ENCODE assay signal across 17 cellular contexts in the genomic region with DNA sequence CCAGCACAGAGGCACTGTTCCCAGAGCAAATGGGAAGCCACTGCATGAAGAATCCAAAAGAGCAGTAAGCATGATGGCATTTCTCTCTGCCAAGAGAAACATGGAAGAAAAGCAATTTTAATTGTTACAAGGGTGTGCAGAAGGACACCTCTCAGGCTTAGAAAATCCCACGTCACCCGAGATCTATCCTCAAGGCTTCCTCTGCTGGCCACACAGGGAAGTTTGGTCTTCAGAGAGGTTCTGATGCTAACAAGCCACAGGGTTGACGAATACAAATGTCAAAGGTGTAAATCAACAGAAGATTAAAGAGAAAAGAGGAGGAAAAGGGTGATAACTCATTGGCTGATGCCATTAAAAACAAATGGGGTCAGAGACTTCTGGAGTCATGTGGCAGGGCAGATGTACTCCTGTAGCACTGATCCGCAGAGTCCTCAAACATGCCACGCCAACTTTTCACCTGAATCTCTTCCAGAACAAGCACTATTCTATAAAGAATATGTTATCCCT. TPM values are rescaled to one million over a fixed set of nuclear protein-coding genes. Genes with fewer than 3 reads are reported as not detected.
DNase-seq lines count a peak whose midpoint lies in the region; ATAC-seq and TF ChIP-seq lines count a peak whose summit lies in the region.
"Had no signal": no experiment of that assay in that cellular context is flagged by ENCODE, and none has a peak within 500 bp of the region (broad histone marks: within the 10 kb centered on the region; RNA-seq: fewer than 3 reads in every experiment).

No MANE protein-coding gene starts in this region.

- H2AFZ ChIP-seq in GM23338 = no peak overlapping the region
- H2AFZ ChIP-seq: PC-9 had no signal

- no peak overlapping the region for H3K4me2 ChIP-seq in GM23338
- H3K4me2 ChIP-seq: BLaER1, PC-9 had no signal

- H3F3A ChIP-seq in GM23338 (replicated peaks; ENCODE audit: low read depth) = no peaks in the 10 kb centered on the region

- no peak overlapping the region for H3K4me3 Mint-ChIP-seq in GM23338
- H3K4me3 Mint-ChIP-seq: CD8-positive, alpha-beta T cell had no signal

- H3K27ac Mint-ChIP-seq in GM23338 = no peak overlapping the region
- H3K27ac Mint-ChIP-seq: CD8-positive, alpha-beta T cell had no signal

- peaks cover 35% of the 10 kb centered on the region for H3K79me2 ChIP-seq in GM23338 (replicated peaks; ENCODE audit: insufficient read depth)

- DNase-seq in GM23338 (ENCODE audit: low spot score) (no peak), NCI-H69 (lab: John Stamatoyannopoulos, UW) (peak; percentile 54), choroid plexus epithelial cell (ENCODE audit: low read depth) (no peak), posterior vena cava (ENCODE audit: low spot score) (peak; percentile 22), Right ventricle myocardium inferior (ENCODE audit: missing footprints) (no peak)
- no peak for DNase-seq in effector CD4-positive, alpha-beta T cell
- no peak for DNase-seq in activated CD4-positive, CD25-positive, alpha-beta regulatory T cell treated with anti-CD3 and anti-CD28 coated beads, Interleukin-2, amount 50 U/mL, for 72 hours
- DNase-seq: CD8-positive, alpha-beta T cell; NCI-H1105; NCI-H1694 treated with DMSO at 0.1 percent for 48 hours; NCI-H510A; NCI-H82; PC-9 had no signal

- ATAC-seq in GM23338 = peak; percentile 33
- ATAC-seq in Right ventricle myocardium inferior = no peak
- ATAC-seq: CD8-positive, alpha-beta T cell had no signal

- H4K20me1 ChIP-seq in GM23338 (replicated peaks; ENCODE audit: insufficient read depth) = peaks cover 19% of the 10 kb centered on the region

- H3K36me3 ChIP-seq in GM23338 (ENCODE audit: insufficient read depth) = no peaks in the 10 kb centered on the region; the same call in 1 of the 2 replicates

- H3K9me2 ChIP-seq in GM23338 (ENCODE audit: insufficient read depth) = no peaks in the 10 kb centered on the region

- no peaks in the 10 kb centered on the region for H3K27me3 Mint-ChIP-seq in GM23338 (ENCODE audit: insufficient read depth, low read depth, poor library complexity)

- H3K9me3 Mint-ChIP-seq in GM23338 = no peaks in the 10 kb centered on the region
- H3K9me3 Mint-ChIP-seq: CD8-positive, alpha-beta T cell had no signal

- TF ChIP-seq CTCF in GM23338 (conservative IDR thresholded peaks at IDR 0.05; ENCODE audit: low read depth in 2 of 2) = peak in 1 of 2 experiments; percentile 26; a peak in 1 of 4 replicates
- peak; percentile 19 for TF ChIP-seq CTCF in choroid plexus epithelial cell (conservative IDR thresholded peaks at IDR 0.05; ENCODE audit: low read depth, low read length)

- intact Hi-C loops in posterior vena cava (cut with DNase I) = no loop called here
- intact Hi-C loops in Right ventricle myocardium inferior (cut with DNase I) = no loop called here

- no peak overlapping the region for H3K27ac ChIP-seq in GM23338 (ENCODE audit: low read depth)
- H3K27ac ChIP-seq: BLaER1, PC-9, RWPE1 had no signal

- H3K4me1 Mint-ChIP-seq in GM23338 = peaks cover 26% of the 10 kb centered on the region

- peaks cover 8% of the 10 kb centered on the region; the same call in 1 of the 2 replicates for H3K4me1 ChIP-seq in GM23338 (ENCODE audit: insufficient read depth)

- no peaks in the 10 kb centered on the region for H3K27me3 ChIP-seq in GM23338 (ENCODE audit: insufficient read depth)
- H3K27me3 ChIP-seq: BLaER1 had no signal

- no peaks in the 10 kb centered on the region for H3K36me3 Mint-ChIP-seq in GM23338 (ENCODE audit: low read depth)

- H3K4me3 ChIP-seq in GM23338 (no peak overlapping the region), choroid plexus epithelial cell (ENCODE audit: low read depth, low read length) (no peak overlapping the region)
- H3K4me3 ChIP-seq: BLaER1, PC-9 had no signal

TF ChIP-seq in GM23338, 12 proteins besides CTCF, POLR2A, EP300 and RAD21 (continues in another document):
- TF ChIP-seq, protein P1, sequence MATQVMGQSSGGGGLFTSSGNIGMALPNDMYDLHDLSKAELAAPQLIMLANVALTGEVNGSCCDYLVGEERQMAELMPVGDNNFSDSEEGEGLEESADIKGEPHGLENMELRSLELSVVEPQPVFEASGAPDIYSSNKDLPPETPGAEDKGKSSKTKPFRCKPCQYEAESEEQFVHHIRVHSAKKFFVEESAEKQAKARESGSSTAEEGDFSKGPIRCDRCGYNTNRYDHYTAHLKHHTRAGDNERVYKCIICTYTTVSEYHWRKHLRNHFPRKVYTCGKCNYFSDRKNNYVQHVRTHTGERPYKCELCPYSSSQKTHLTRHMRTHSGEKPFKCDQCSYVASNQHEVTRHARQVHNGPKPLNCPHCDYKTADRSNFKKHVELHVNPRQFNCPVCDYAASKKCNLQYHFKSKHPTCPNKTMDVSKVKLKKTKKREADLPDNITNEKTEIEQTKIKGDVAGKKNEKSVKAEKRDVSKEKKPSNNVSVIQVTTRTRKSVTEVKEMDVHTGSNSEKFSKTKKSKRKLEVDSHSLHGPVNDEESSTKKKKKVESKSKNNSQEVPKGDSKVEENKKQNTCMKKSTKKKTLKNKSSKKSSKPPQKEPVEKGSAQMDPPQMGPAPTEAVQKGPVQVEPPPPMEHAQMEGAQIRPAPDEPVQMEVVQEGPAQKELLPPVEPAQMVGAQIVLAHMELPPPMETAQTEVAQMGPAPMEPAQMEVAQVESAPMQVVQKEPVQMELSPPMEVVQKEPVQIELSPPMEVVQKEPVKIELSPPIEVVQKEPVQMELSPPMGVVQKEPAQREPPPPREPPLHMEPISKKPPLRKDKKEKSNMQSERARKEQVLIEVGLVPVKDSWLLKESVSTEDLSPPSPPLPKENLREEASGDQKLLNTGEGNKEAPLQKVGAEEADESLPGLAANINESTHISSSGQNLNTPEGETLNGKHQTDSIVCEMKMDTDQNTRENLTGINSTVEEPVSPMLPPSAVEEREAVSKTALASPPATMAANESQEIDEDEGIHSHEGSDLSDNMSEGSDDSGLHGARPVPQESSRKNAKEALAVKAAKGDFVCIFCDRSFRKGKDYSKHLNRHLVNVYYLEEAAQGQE (IDR thresholded peaks at IDR 0.05; ENCODE audit: unreplicated experiment) = no peak
- TF ChIP-seq ZNF331 (CRISPR knock-in tag; IDR thresholded peaks at IDR 0.05; ENCODE audit: low read depth) (no peak), POLR2AphosphoS5 (IDR thresholded peaks at IDR 0.05; ENCODE audit: low read depth) (no peak), STAT1 (IDR thresholded peaks at IDR 0.05; ENCODE audit: unreplicated experiment) (no peak), JUNB (IDR thresholded peaks at IDR 0.05; ENCODE audit: unreplicated experiment) (no peak), NANOG (IDR thresholded peaks at IDR 0.05; ENCODE audit: borderline replicate concordance) (no peak), EZH2phosphoT487 (IDR thresholded peaks at IDR 0.05; ENCODE audit: unreplicated experiment) (no peak)

RNA-seq across cellular contexts. Expression of a gene that starts 33.6 kb away (rescaled TPM):
- 0.69 TPM in 1 of 2 replicates, not detected in the other for total RNA-seq in GM23338 (2014; rRNA removed; shearing (Covaris generic))
- not detected in 2 replicates for polyA plus RNA-seq in GM23338 (2016; fragmentation: Nextera tagmentation; extraction: Ambion mirVana)
- total RNA-seq in posterior vena cava (not detected), Right ventricle myocardium inferior (not detected)
- total RNA-seq: A673, LHCN-M2 had no signal

Comparison
In these comparisons a context has a peak if more than half of its experiments do, and no peak if none do; other contexts are left out.
1. DNase-seq: peak in NCI-H69 (single experiment) and posterior vena cava (single experiment); none in GM23338 (single experiment), choroid plexus epithelial cell (single experiment), effector CD4-positive, alpha-beta T cell (single experiment), activated CD4-positive, CD25-positive, alpha-beta regulatory T cell treated with anti-CD3 and anti-CD28 coated beads, Interleukin-2, amount 50 U/mL, for 72 hours (single experiment) and Right ventricle myocardium inferior (single experiment).